Comparison of ENCODE assay signal across 1 cellular context in the genomic region with DNA sequence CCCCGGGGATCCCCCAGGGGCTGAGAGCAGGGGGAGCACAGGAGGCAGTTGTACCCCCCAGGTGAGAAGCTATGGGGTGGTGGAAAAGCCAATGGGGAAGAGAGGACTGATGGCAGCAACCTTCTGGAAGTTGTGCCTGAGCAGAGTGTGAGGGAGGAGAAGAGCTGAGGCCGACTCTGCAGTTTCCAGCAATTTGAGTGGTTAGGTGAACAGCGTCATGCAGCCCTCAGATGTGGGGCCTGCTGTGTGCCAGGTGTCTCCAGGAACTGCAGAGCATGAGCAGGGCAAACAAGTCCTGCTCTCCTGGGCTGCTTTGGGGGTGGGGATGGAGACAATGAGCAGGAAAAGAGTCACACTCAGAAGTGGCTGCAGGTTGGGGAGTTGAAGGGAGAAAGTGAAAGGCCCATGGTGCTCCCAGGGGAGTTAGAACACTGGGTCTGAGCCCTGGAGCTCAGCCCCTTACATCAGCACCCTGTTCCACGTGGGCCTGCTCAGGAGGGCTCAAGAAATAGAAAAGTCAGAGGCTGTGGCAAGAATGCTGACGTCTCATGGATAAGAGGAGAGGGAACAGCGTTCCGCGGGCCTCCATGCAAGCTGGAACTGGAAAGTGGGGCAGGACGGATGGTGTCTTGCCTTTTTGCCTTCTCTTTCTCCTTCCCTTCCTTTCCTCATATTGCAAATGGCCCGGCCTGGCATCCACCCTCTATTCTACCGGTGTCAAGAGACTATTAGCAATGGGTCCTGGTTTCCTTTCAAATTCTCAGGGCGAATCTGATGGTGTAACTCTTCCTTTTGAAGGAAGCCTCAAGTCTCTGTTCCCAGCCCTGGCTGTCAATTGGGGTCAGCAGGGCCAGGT.
TF ChIP-seq lines count a peak whose summit lies in the region.

No MANE protein-coding gene starts in this region.

TF ChIP-seq in GM12878, 131 proteins besides CTCF, POLR2A, EP300 and RAD21:
- no peak for TF ChIP-seq BRCA1 (IDR thresholded peaks at IDR 0.05; ENCODE audit: low read depth, low read length)
- TF ChIP-seq, protein P1, sequence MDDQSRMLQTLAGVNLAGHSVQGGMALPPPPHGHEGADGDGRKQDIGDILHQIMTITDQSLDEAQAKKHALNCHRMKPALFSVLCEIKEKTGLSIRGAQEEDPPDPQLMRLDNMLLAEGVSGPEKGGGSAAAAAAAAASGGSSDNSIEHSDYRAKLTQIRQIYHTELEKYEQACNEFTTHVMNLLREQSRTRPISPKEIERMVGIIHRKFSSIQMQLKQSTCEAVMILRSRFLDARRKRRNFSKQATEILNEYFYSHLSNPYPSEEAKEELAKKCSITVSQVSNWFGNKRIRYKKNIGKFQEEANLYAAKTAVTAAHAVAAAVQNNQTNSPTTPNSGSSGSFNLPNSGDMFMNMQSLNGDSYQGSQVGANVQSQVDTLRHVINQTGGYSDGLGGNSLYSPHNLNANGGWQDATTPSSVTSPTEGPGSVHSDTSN (IDR thresholded peaks at IDR 0.05; ENCODE audit: insufficient replicate concordance, low read depth, low read length) = no peak
- TF ChIP-seq STAT3 (IDR thresholded peaks at IDR 0.05; ENCODE audit: low read depth, low read length) = no peak
- no peak for TF ChIP-seq EED (IDR thresholded peaks at IDR 0.05; ENCODE audit: low read depth)
- TF ChIP-seq, protein P2, sequence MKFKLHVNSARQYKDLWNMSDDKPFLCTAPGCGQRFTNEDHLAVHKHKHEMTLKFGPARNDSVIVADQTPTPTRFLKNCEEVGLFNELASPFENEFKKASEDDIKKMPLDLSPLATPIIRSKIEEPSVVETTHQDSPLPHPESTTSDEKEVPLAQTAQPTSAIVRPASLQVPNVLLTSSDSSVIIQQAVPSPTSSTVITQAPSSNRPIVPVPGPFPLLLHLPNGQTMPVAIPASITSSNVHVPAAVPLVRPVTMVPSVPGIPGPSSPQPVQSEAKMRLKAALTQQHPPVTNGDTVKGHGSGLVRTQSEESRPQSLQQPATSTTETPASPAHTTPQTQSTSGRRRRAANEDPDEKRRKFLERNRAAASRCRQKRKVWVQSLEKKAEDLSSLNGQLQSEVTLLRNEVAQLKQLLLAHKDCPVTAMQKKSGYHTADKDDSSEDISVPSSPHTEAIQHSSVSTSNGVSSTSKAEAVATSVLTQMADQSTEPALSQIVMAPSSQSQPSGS (IDR thresholded peaks at IDR 0.05; ENCODE audit: low read length) = no peak
- TF ChIP-seq MEF2B (IDR thresholded peaks at IDR 0.05; ENCODE audit: partially characterized antibody, poor library complexity, severe bottlenecking) = peak; percentile 86
- TF ChIP-seq STAT1 (conservative IDR thresholded peaks at IDR 0.05) = no peak
- TF ChIP-seq IRF4 (IDR thresholded peaks at IDR 0.05; ENCODE audit: low read depth, low read length) = no peak
